In genomic region chr10:12834116-12834515, GRCh38 we compare ENCODE assay signal across 17 cellular contexts.
"Had no signal": no experiment of that assay in that cellular context is flagged by ENCODE, and none has a peak within 500 bp of the region (broad histone marks: within the 10 kb centered on the region; RNA-seq: fewer than 3 reads in every experiment).

No MANE protein-coding gene starts in this region.

- DNase-seq: KBM-7, MV-4-11, NCI-H1048, NCI-H1105, NCI-H1417, NCI-H1436 treated with DMSO at 0.1 percent for 48 hours, NCI-H1694, NCI-H187 treated with DMSO at 0.1 percent for 48 hours, NCI-H2029 treated with DMSO at 0.1 percent for 48 hours, NCI-H2171 treated with DMSO at 0.1 percent for 48 hours, NCI-H2227 treated with DMSO at 0.1 percent for 48 hours, NCI-H524, NCI-H526 treated with DMSO at 0.1 percent for 48 hours, NCI-H774, RPMI8226, SHP77, SK-N-SH had no signal

- H3K4me2 ChIP-seq: SK-N-SH had no signal

- H3K9me3 ChIP-seq: SK-N-SH had no signal

- H3K9me2 ChIP-seq: SK-N-SH had no signal

- H3K9ac ChIP-seq: SK-N-SH had no signal
